In genomic region chr3:141992512-141992911, GRCh38 we compare ENCODE assay signal across 12 cellular contexts.
DNase-seq lines count a peak whose midpoint lies in the region; ATAC-seq and TF ChIP-seq lines count a peak whose summit lies in the region.
"Had no signal": no experiment of that assay in that cellular context is flagged by ENCODE, and none has a peak within 500 bp of the region (broad histone marks: within the 10 kb centered on the region; RNA-seq: fewer than 3 reads in every experiment).

No MANE protein-coding gene starts in this region.

- ATAC-seq in GM19023 (IDR thresholded peaks at IDR 0.05; ENCODE audit: unreplicated experiment) (peak; percentile 48), HG02610 (IDR thresholded peaks at IDR 0.05; ENCODE audit: unreplicated experiment) (peak; percentile 61), Panc1 (no peak), body of pancreas (no peak)
- ATAC-seq: sciatic nerve had no signal

- H3K4me3 ChIP-seq in Panc1 (ENCODE audit: low read depth in 2 of 2, low read length in 2 of 2) (no peak overlapping the region), foreskin fibroblast (ENCODE audit: low read depth in 1 of 2, low read length in 2 of 2) (no peak overlapping the region), body of pancreas (no peak overlapping the region)
- H3K4me3 ChIP-seq: thoracic aorta had no signal

- WGBS in body of pancreas, 2 donors: 76 to 77% methylated on average over 2 of the region's 2 CpGs

- CTCF ChIA-PET in Panc1 (lab: Charles Lee): no interaction called here

- no peaks in the 10 kb centered on the region for H3K27me3 ChIP-seq in Panc1 (ENCODE audit: control insufficient read depth, insufficient read depth, low read length)
- H3K27me3 ChIP-seq in body of pancreas: no peaks in the 10 kb centered on the region

- TF ChIP-seq CTCF in GM10266 (IDR thresholded peaks at IDR 0.05; ENCODE audit: control insufficient read depth, insufficient read depth, low read depth, missing control alignments) (no peak), Panc1 (IDR thresholded peaks at IDR 0.05) (no peak), foreskin fibroblast (IDR thresholded peaks at IDR 0.05; ENCODE audit: low read depth, low read length) (no peak), body of pancreas (IDR thresholded peaks at IDR 0.05) (no peak)

- H3K27ac ChIP-seq in Panc1 (ENCODE audit: low read length): no peak overlapping the region; the same call in 1 of the 2 replicates
- H3K27ac ChIP-seq in body of pancreas: no peak overlapping the region
- H3K27ac ChIP-seq: epithelial cell of prostate, thoracic aorta had no signal

- DNase-seq in GM10266 (ENCODE audit: extremely low spot score) (peak; percentile 26), Panc1 (ENCODE audit: low read depth, low spot score) (no peak), foreskin fibroblast (no peak), AG20443 (ENCODE audit: low spot score) (no peak), glomerular visceral epithelial cell (ENCODE audit: extremely low spot score) (no peak), body of pancreas (no peak)
- DNase-seq: activated T-cell treated with anti-CD3 and anti-CD28 coated beads, Interleukin-2, amount 50 U/mL, for 1 hour had no signal

- no peaks in the 10 kb centered on the region for H3K36me3 ChIP-seq in Panc1 (ENCODE audit: control insufficient read depth, insufficient read depth, low read length)
- no peaks in the 10 kb centered on the region for H3K36me3 ChIP-seq in body of pancreas (replicated peaks in 1 of 2; ENCODE audit: insufficient read depth in 1 of 2, low read depth in 2 of 2)
- H3K36me3 ChIP-seq: thoracic aorta had no signal

- no peak for TF ChIP-seq POLR2A in body of pancreas (IDR thresholded peaks at IDR 0.05)

- H3K4me1 ChIP-seq in Panc1 (ENCODE audit: control insufficient read depth, insufficient read depth, low read length): peaks cover 10% of the 10 kb centered on the region; the same call in 1 of the 2 replicates
- H3K4me1 ChIP-seq in body of pancreas: peaks cover 7% of the 10 kb centered on the region

- intact Hi-C loops in Panc1 (cut with micrococcal nuclease; ENCODE audit: unreplicated experiment): loop anchor here (10.0 kb wide), 1 partner anchor 258 kb away; the partner anchor contains the start of gene RNF7
- intact Hi-C loops in body of pancreas (cut with DNase I): no loop called here

- TSS peak; percentile 39 for BruUV-seq in Panc1 (replicated peaks; lab: Mats Ljungman, UMichigan)

- POLR2A ChIA-PET in Panc1 (lab: Charles Lee): no interaction called here

- H3K9me3 ChIP-seq in Panc1 (ENCODE audit: control insufficient read depth, insufficient read depth, low read depth, low read length): no peaks in the 10 kb centered on the region
- H3K9me3 ChIP-seq in body of pancreas: no peaks in the 10 kb centered on the region
- H3K9me3 ChIP-seq: thoracic aorta had no signal

- in situ Hi-C loops in Panc1 (cut with HindIII; ENCODE audit: low pct_unique_long_range_greater_than_20kb, low sequenced_read_pairs): no loop called here

Comparison
In these comparisons a context has a peak if more than half of its experiments do, and no peak if none do; other contexts are left out.
1. ATAC-seq: peak in GM19023 (single experiment) and HG02610 (single experiment); none in Panc1 (single experiment) and body of pancreas (single experiment).